ENCODE assay signal across 1 cellular context in the genomic region with DNA sequence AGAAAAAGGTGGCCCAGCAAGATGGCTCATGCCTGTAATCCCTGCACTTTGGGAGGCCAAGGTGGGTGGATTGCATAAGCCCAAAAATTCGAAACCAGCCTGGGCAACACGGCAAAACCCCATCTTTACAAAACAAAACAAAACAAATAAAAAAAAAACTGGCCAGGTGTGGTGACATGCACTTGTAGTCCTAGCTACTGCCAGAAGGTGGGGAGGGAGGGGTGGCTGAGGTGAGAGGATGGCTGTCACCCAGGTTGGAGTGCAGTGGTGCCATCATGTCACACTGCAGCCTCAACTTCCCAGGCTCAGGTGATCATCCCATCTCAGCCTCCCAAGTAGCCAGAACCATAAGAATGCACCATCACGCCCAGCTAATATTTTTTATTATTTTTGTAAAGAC.
TF ChIP-seq lines count a peak whose summit lies in the region.

No MANE protein-coding gene starts in this region.

TF ChIP-seq in GM23338, 12 proteins besides CTCF, POLR2A, EP300 and RAD21 (continued from another document):
- TF ChIP-seq ZNF462 (CRISPR knock-in tag; IDR thresholded peaks at IDR 0.05) (no peak), EZH2phosphoT487 (IDR thresholded peaks at IDR 0.05; ENCODE audit: unreplicated experiment) (no peak), ZNF331 (CRISPR knock-in tag; IDR thresholded peaks at IDR 0.05; ENCODE audit: low read depth) (no peak), REST (IDR thresholded peaks at IDR 0.05; ENCODE audit: unreplicated experiment) (no peak), ZNF114 (CRISPR knock-in tag; IDR thresholded peaks at IDR 0.05) (no peak), CREB1 (CRISPR knock-in tag; IDR thresholded peaks at IDR 0.05; ENCODE audit: low read depth) (no peak), NANOG (IDR thresholded peaks at IDR 0.05; ENCODE audit: borderline replicate concordance) (no peak), STAT1 (IDR thresholded peaks at IDR 0.05; ENCODE audit: unreplicated experiment) (no peak)
- TF ChIP-seq, protein P1, sequence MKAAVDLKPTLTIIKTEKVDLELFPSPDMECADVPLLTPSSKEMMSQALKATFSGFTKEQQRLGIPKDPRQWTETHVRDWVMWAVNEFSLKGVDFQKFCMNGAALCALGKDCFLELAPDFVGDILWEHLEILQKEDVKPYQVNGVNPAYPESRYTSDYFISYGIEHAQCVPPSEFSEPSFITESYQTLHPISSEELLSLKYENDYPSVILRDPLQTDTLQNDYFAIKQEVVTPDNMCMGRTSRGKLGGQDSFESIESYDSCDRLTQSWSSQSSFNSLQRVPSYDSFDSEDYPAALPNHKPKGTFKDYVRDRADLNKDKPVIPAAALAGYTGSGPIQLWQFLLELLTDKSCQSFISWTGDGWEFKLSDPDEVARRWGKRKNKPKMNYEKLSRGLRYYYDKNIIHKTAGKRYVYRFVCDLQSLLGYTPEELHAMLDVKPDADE (IDR thresholded peaks at IDR 0.05) = no peak
